ENCODE assay signal across 30 cellular contexts in the genomic region with DNA sequence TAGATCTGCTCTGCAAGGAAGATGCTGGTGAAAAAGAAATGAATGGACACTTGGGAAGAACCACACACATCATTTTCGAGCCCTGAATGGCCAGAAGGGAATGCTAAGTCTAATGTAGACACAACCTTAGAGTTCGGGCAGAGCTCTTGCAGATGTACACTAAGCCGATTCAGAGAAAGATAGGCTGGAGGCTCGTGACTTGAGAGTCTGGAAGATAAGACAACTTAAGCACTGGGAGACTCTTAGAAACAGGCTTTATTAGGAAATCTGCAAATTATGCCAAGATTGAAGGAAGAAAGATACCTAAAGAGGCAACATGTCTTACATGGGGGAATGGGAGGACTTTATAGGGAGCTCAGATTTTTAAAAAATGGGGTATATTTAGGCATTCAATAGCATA. TPM values are rescaled to one million over a fixed set of nuclear protein-coding genes. Genes with fewer than 3 reads are reported as not detected.
"Had no signal": no experiment of that assay in that cellular context is flagged by ENCODE, and none has a peak within 500 bp of the region (broad histone marks: within the 10 kb centered on the region; RNA-seq: fewer than 3 reads in every experiment).

No MANE protein-coding gene starts in this region.

- DNase-seq: activated CD4-positive, alpha-beta memory T cell treated with anti-CD3 and anti-CD28 coated beads, Interleukin-2, amount 10 ng/mL, durations not matched to agents 7 days and 5 days; activated CD4-positive, alpha-beta T cell treated with anti-CD3 and anti-CD28 coated beads for 36 hours; activated CD4-positive, alpha-beta T cell treated with anti-CD3 and anti-CD28 coated beads, Interleukin-2, amount 50 U/mL, for 1 hour; activated CD4-positive, CD25-positive, alpha-beta regulatory T cell; activated T-cell treated with anti-CD3 and anti-CD28 coated beads for 4 hours; activated T-cell treated with anti-CD3 and anti-CD28 coated beads, Interleukin-2, amount 50 U/mL, for 48 hours; aorta; NCI-H1092; NCI-H2029; NCI-H2107; NCI-H2171 treated with DMSO at 0.1 percent for 48 hours; NCI-H526; NCI-H774; NK-92 treated with Interleukin-12 subunit alpha and Interleukin-12 subunit beta, amount 100 ng/mL, for 24 hours; OCI-M1; SIG-M5; T-cell; T-helper 2 cell; T1000 had no signal

- ATAC-seq: activated CD4-positive, alpha-beta T cell treated with anti-CD3 and anti-CD28 coated beads for 36 hours; activated naive CD4-positive, alpha-beta T cell treated with anti-CD3 and anti-CD28 coated beads, Interleukin-2, amount 50 U/mL, for 72 hours; T-cell had no signal

- H3K27ac Mint-ChIP-seq: activated CD4-positive, alpha-beta memory T cell treated with anti-CD3 and anti-CD28 coated beads, Interleukin-2, amount 10 ng/mL, durations not matched to agents 7 days and 5 days; activated CD4-positive, alpha-beta T cell treated with anti-CD3 and anti-CD28 coated beads for 36 hours; activated T-helper 2 cell treated with anti-CD3 and anti-CD28 coated beads, Interferon-gamma antibody, Interleukin-2, Interleukin-4, amounts not matched to agents 10 μg/mL and 5 μg/mL and 100 μg/mL, durations not matched to agents 14 hours and 24 hours and 36 hours; T-cell had no signal

- H3K4me3 ChIP-seq: breast epithelium, SK-N-MC had no signal

- H3K27me3 Mint-ChIP-seq: activated CD4-positive, alpha-beta memory T cell treated with anti-CD3 and anti-CD28 coated beads, Interleukin-2, amount 10 ng/mL, durations not matched to agents 7 days and 5 days; activated CD4-positive, alpha-beta T cell treated with anti-CD3 and anti-CD28 coated beads for 36 hours; T-cell had no signal

- H3K9ac ChIP-seq: KMS-11 had no signal

- H3K27me3 ChIP-seq: breast epithelium had no signal

- H3K9me3 ChIP-seq: breast epithelium had no signal

- H3K4me2 ChIP-seq: KMS-11 had no signal

- H3K36me3 ChIP-seq: breast epithelium had no signal

- H3K36me3 Mint-ChIP-seq: activated naive CD4-positive, alpha-beta T cell treated with anti-CD3 and anti-CD28 coated beads, Interleukin-2, amount 50 U/mL, for 72 hours; T-cell had no signal

- H3K27ac ChIP-seq: breast epithelium, KMS-11, SK-N-MC had no signal

- H3K4me3 Mint-ChIP-seq: activated CD4-positive, alpha-beta memory T cell treated with anti-CD3 and anti-CD28 coated beads, Interleukin-2, amount 10 ng/mL, durations not matched to agents 7 days and 5 days; activated CD4-positive, alpha-beta T cell treated with anti-CD3 and anti-CD28 coated beads for 36 hours; IgD-negative memory B cell; T-cell had no signal

- H3K9me3 Mint-ChIP-seq: activated CD4-positive, alpha-beta memory T cell treated with anti-CD3 and anti-CD28 coated beads, Interleukin-2, amount 10 ng/mL, durations not matched to agents 7 days and 5 days; activated naive CD4-positive, alpha-beta T cell treated with anti-CD3 and anti-CD28 coated beads, Interleukin-2, amount 50 U/mL, for 72 hours; activated T-helper 2 cell treated with anti-CD3 and anti-CD28 coated beads, Interferon-gamma antibody, Interleukin-2, Interleukin-4, amounts not matched to agents 10 μg/mL and 5 μg/mL and 100 μg/mL, durations not matched to agents 14 hours and 24 hours and 36 hours; IgD-negative memory B cell; T-cell had no signal

- H3K4me1 ChIP-seq: breast epithelium had no signal

RNA-seq across cellular contexts. Expression of gene TBPL2, which starts 13.5 kb away (rescaled TPM):
- total RNA-seq: activated CD4-positive, alpha-beta memory T cell treated with anti-CD3 and anti-CD28 coated beads, Interleukin-2, amount 10 ng/mL, durations not matched to agents 7 days and 5 days; activated CD4-positive, alpha-beta T cell treated with anti-CD3 and anti-CD28 coated beads for 36 hours; activated CD8-positive, alpha-beta memory T cell treated with anti-CD3 and anti-CD28 coated beads for 36 hours; activated naive CD4-positive, alpha-beta T cell treated with anti-CD3 and anti-CD28 coated beads, Interleukin-2, amount 50 U/mL, for 72 hours; activated T-helper 2 cell treated with anti-CD3 and anti-CD28 coated beads, Interferon-gamma antibody, Interleukin-2, Interleukin-4, amounts not matched to agents 10 μg/mL and 5 μg/mL and 100 μg/mL, durations not matched to agents 14 hours and 24 hours and 36 hours; aorta; breast epithelium; chondrocyte; MCF 10A; NCI-H460; T-cell had no signal
- polyA plus RNA-seq: adipose tissue, aorta, IgD-negative memory B cell had no signal
